ENCODE assay signal across 16 cellular contexts in the genomic region with DNA sequence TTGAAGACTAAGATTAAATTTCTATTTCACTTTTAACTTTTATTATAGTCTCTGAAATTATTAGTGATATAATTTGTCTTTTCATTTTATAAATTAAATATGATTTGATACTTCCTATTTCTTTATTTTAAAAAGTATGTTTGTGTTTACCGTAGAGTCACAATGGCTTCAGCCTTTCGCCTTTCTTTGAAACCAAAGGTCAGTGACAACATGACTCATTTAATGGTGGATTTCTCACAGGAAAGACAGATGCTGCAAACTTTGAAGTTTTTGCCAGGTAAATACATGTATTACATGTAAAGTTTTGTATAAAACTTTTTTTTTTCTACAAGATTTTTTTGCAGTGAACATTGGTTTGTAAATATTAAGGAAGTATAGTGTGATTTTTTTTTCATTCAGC. TPM values are rescaled to one million over a fixed set of nuclear protein-coding genes. Genes with fewer than 3 reads are reported as not detected.
DNase-seq lines count a peak whose midpoint lies in the region; ATAC-seq, FAIRE-seq and TF ChIP-seq lines count a peak whose summit lies in the region.
"Had no signal": no experiment of that assay in that cellular context is flagged by ENCODE, and none has a peak within 500 bp of the region (broad histone marks: within the 10 kb centered on the region; RNA-seq: fewer than 3 reads in every experiment).

No MANE protein-coding gene starts in this region.

- H2AFZ ChIP-seq in hepatocyte = no peak overlapping the region

- H3K4me1 ChIP-seq in hepatocyte (ENCODE audit: insufficient read depth) (no peaks in the 10 kb centered on the region), small intestine (ENCODE audit: control insufficient read depth in 2 of 2, insufficient read depth in 1 of 2, low read depth in 1 of 2, low read length in 1 of 2) (no peaks in the 10 kb centered on the region), ascending aorta (no peaks in the 10 kb centered on the region)
- H3K4me1 ChIP-seq: BE2C had no signal

- no peak overlapping the region for H3K27ac ChIP-seq in hepatocyte
- no peak overlapping the region for H3K27ac ChIP-seq in small intestine (ENCODE audit: low read depth in 1 of 2, low read length in 1 of 2)
- no peak overlapping the region for H3K27ac ChIP-seq in ascending aorta
- H3K27ac ChIP-seq: A549, C4-2B had no signal

- DNase-seq in H54 (ENCODE audit: insufficient read length, low spot score) (no peak), M059J (ENCODE audit: low read depth) (peak; percentile 2), hepatocyte (ENCODE audit: low spot score) (peak; percentile 12), small intestine (peak; percentile 62), hepatic stellate cell (ENCODE audit: low spot score) (no peak), ascending aorta (ENCODE audit: low spot score in 2 of 2) (no peak)
- DNase-seq: BE2C; CD4-positive, alpha-beta memory T cell; DND-41; GDM1; HCEC 1CT; HFFc6 had no signal

- FAIRE-seq in H54 (lab: Jason Lieb, UNC) (peak; percentile 72), small intestine (lab: Jason Lieb, UNC) (peak; percentile 88)
- FAIRE-seq: H1 had no signal

- TF ChIP-seq POLR2A in H54 (IDR thresholded peaks at IDR 0.05; ENCODE audit: low read depth, low read length) = no peak

- no peaks in the 10 kb centered on the region for H3K9me2 ChIP-seq in hepatocyte (replicated peaks; ENCODE audit: insufficient read depth)

- intact Hi-C loops in ascending aorta (cut with DNase I) = no loop called here

- TF ChIP-seq CTCF in hepatocyte (IDR thresholded peaks at IDR 0.05; ENCODE audit: poor library complexity) = no peak
- no peak for TF ChIP-seq CTCF in ascending aorta (IDR thresholded peaks at IDR 0.05)

- no peaks in the 10 kb centered on the region for H3K27me3 ChIP-seq in hepatocyte
- no peaks in the 10 kb centered on the region for H3K27me3 ChIP-seq in small intestine (ENCODE audit: control insufficient read depth in 2 of 2, insufficient read depth in 2 of 2, low read length in 2 of 2)
- no peaks in the 10 kb centered on the region for H3K27me3 ChIP-seq in ascending aorta
- H3K27me3 ChIP-seq: BE2C had no signal

- H3K4me3 ChIP-seq in hepatocyte (no peak overlapping the region), small intestine (ENCODE audit: low read depth in 1 of 2, low read length in 2 of 2) (no peak overlapping the region), ascending aorta (no peak overlapping the region)
- H3K4me3 ChIP-seq: A549 had no signal

- ATAC-seq in HG03460 (IDR thresholded peaks at IDR 0.05; ENCODE audit: unreplicated experiment) = no peak
- ATAC-seq: A549 had no signal

- H3K4me2 ChIP-seq in hepatocyte = no peak overlapping the region

- no peaks in the 10 kb centered on the region for H3K79me2 ChIP-seq in hepatocyte

- no peaks in the 10 kb centered on the region for H4K20me1 ChIP-seq in hepatocyte (ENCODE audit: insufficient read depth, poor library complexity, severe bottlenecking)

- WGBS in hepatocyte (ENCODE audit: low lambda C conversion rate, missing lambda C conversion rate) = 84% methylated on average over 2 of the region's 2 CpGs
- WGBS in small intestine, 3 donors = 27 to 73% (median 45%) methylated on average over 2 of the region's 2 CpGs

- no peaks in the 10 kb centered on the region for H3K9me3 ChIP-seq in hepatocyte (ENCODE audit: low read depth)
- H3K9me3 ChIP-seq in small intestine (ENCODE audit: control insufficient read depth, low read depth) = no peaks in the 10 kb centered on the region
- no peaks in the 10 kb centered on the region for H3K9me3 ChIP-seq in ascending aorta
- H3K9me3 ChIP-seq: A549, BE2C had no signal

- H3K36me3 ChIP-seq in hepatocyte (replicated peaks; ENCODE audit: insufficient read depth, low read depth) = no peaks in the 10 kb centered on the region
- peaks cover 0 to 2% of the 10 kb centered on the region in 2 donors for H3K36me3 ChIP-seq in small intestine (ENCODE audit: control insufficient read depth in 2 of 2, insufficient read depth in 2 of 2, low read length in 2 of 2)
- H3K36me3 ChIP-seq in ascending aorta = no peaks in the 10 kb centered on the region
- H3K36me3 ChIP-seq: BE2C had no signal

RNA-seq across cellular contexts. Expression of a gene that starts 36.4 kb away (rescaled TPM):
- total RNA-seq in M059J (2014; rRNA removed; shearing (Covaris generic)) = 1.1 and 2.3 TPM in 2 replicates
- total RNA-seq in hepatocyte (7.3 and 9.3 TPM in 2 replicates), ascending aorta (0.43 TPM)
- polyA plus RNA-seq in hepatocyte (1.1 and 2.5 TPM in 2 replicates), small intestine (1 to 10 TPM; 2.2 to 3.3 (median 2.7) TPM)

Comparison
In these comparisons a context has a peak if more than half of its experiments do, and no peak if none do; other contexts are left out.
1. DNase-seq: peak in M059J (single experiment), hepatocyte (single experiment) and small intestine (single experiment); none in H54 (single experiment), hepatic stellate cell (single experiment) and ascending aorta (0 of 2).